ENCODE assay signal across 8 cellular contexts in genomic region chr12:93379432-93380308, GRCh38. TPM values are rescaled to one million over a fixed set of nuclear protein-coding genes. Genes with fewer than 3 reads are reported as not detected.
DNase-seq lines count a peak whose midpoint lies in the region; ATAC-seq and TF ChIP-seq lines count a peak whose summit lies in the region.

No MANE protein-coding gene starts in this region.

- peak overlapping the region; percentile 92 to 98 (median 94) for H3K27ac ChIP-seq in Peyer's patch
- peak overlapping the region; percentile 81 for H3K27ac ChIP-seq in neutrophil

- H3K4me1 ChIP-seq in Peyer's patch (peaks cover 0 to 47% (median 5%) of the 10 kb centered on the region in 4 donors), neutrophil (ENCODE audit: control insufficient read depth in 1 of 2, insufficient read depth in 1 of 2, low read depth in 1 of 2, low read length in 1 of 2) (peaks cover 43 to 46% of the 10 kb centered on the region in 2 experiments)

- no peak for TF ChIP-seq POLR2A in Peyer's patch (IDR thresholded peaks at IDR 0.05)

- H3K27me3 ChIP-seq in Peyer's patch (no peaks in the 10 kb centered on the region), neutrophil (no peaks in the 10 kb centered on the region)

- peak overlapping the region; percentile 68 to 97 (median 82) for H3K4me3 ChIP-seq in Peyer's patch
- H3K4me3 ChIP-seq in epithelial cell of esophagus (ENCODE audit: low read length) = peak overlapping the region; percentile 82
- H3K4me3 ChIP-seq in neutrophil (ENCODE audit: low read depth in 1 of 2, low read length in 1 of 2) = peak overlapping the region; percentile 87 to 95

- TF ChIP-seq CTCF in Peyer's patch (IDR thresholded peaks at IDR 0.05) = no peak
- TF ChIP-seq CTCF in epithelial cell of esophagus (IDR thresholded peaks at IDR 0.05; ENCODE audit: insufficient read depth, low read depth, low read length, missing control alignments) = no peak
- no peak for TF ChIP-seq CTCF in neutrophil (IDR thresholded peaks at IDR 0.05)

- no peak for ATAC-seq in GM19397 (IDR thresholded peaks at IDR 0.05; ENCODE audit: unreplicated experiment)

- DNase-seq in NCI-H2029 treated with DMSO at 0.1 percent for 48 hours (lab: John Stamatoyannopoulos, UW) (peak; percentile 30), NCI-H2029 (lab: John Stamatoyannopoulos, UW) (no peak), Peyer's patch (no peak), epithelial cell of esophagus (ENCODE audit: low read depth) (no peak), NOMO-1 treated with dmso at 0.1 percent for 144 hours (lab: John Stamatoyannopoulos, UW; ENCODE audit: unreplicated experiment) (no peak), AG08396 (ENCODE audit: low spot score) (no peak)

- H3K36me3 ChIP-seq in Peyer's patch = no peaks in the 10 kb centered on the region
- H3K36me3 ChIP-seq in neutrophil = no peaks in the 10 kb centered on the region

- H3K9me3 ChIP-seq in Peyer's patch (no peaks in the 10 kb centered on the region), neutrophil (no peaks in the 10 kb centered on the region)

RNA-seq across cellular contexts. Expression of gene NUDT4, which starts 1.9 kb away (rescaled TPM):
- total RNA-seq in Peyer's patch = 10 to 100 TPM; 41.5 to 68.5 (median 52.8) TPM
